In the genomic region with DNA sequence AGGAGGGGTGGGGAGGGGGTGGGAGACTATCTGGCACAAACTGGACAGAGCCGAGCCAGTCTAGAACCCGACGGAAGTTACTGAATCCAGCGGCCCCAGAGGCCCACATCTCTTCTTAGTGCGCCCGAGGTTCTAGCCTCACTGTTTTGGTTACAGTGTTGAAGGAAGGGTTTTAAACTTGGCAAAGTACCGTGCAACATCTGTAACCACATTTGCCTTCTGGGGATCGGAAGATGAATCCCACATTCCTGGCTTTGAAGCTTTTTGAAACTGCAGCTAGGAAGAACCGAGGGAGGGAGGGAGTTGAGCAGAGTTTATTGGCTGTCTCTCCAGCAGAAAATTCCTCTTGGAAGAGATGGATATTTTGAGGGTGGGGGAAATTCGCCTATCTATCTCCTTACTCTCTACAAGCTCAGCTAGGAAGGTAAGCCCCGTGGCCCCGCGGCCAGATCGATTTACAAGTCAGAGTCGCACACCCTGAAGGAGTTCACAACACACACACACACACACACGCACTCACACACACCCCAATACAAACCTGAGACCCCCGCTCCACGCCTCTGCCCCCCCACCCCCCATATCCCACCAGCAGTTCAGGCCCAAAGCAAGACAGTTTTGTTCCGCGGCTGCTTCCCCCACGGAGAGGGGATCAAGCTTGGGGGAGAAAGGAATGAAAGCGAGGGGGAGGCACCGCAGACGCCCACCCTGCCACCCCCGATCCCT, we compare ENCODE assay signal across 8 cellular contexts.
DNase-seq lines count a peak whose midpoint lies in the region; ATAC-seq and TF ChIP-seq lines count a peak whose summit lies in the region.

No MANE protein-coding gene starts in this region.

- peak overlapping the region; percentile 97 for H3K4me2 ChIP-seq in Loucy (ENCODE audit: low read depth, low read length, poor library complexity, severe bottlenecking)

- no peaks in the 10 kb centered on the region for H4K20me1 ChIP-seq in Loucy (ENCODE audit: insufficient read depth, low read length, poor library complexity, severe bottlenecking)

- peak overlapping the region; percentile 68 for H3K9ac ChIP-seq in Loucy (ENCODE audit: low read depth, low read length, poor library complexity, severe bottlenecking)

- H3F3A ChIP-seq in Loucy (ENCODE audit: low read depth) = no peaks in the 10 kb centered on the region

- H3K9me3 Mint-ChIP-seq in nephron = no peaks in the 10 kb centered on the region

- H3K9me2 ChIP-seq in Loucy (replicated peaks; ENCODE audit: low read depth, low read length) = no peaks in the 10 kb centered on the region

- peaks cover 36% of the 10 kb centered on the region for H3K4me1 ChIP-seq in Loucy (ENCODE audit: insufficient read depth, low read length, poor library complexity, severe bottlenecking)

- peak; percentile 58 for DNase-seq in DMS79 treated with DMSO at 0.1 percent for 48 hours (lab: John Stamatoyannopoulos, UW)
- DNase-seq in activated T-cell treated with anti-CD3 and anti-CD28 coated beads, Interleukin-2, amount 50 U/mL, for 48 hours = peak; percentile 38 to 43
- peak; percentile 82 for DNase-seq in fibroblast of pulmonary artery (ENCODE audit: low read depth)
- DNase-seq in GDM1 (lab: John Stamatoyannopoulos, UW) = no peak

- TF ChIP-seq CTCF in Loucy (conservative IDR thresholded peaks at IDR 0.05; ENCODE audit: low read length) = no peak
- no peak for TF ChIP-seq CTCF in fibroblast of pulmonary artery (IDR thresholded peaks at IDR 0.05; ENCODE audit: low read length, missing control alignments)
- TF ChIP-seq CTCF in nephron (IDR thresholded peaks at IDR 0.05; ENCODE audit: unreplicated experiment in 3 of 3) = no peak

- no peaks in the 10 kb centered on the region for H3K27me3 ChIP-seq in Loucy (ENCODE audit: insufficient read depth, low read length, poor library complexity, severe bottlenecking)

- H3K4me3 Mint-ChIP-seq in nephron = peak overlapping the region; percentile 98 to 100 (median 100)

- H3K9me3 ChIP-seq in Loucy (ENCODE audit: insufficient read depth, low read depth, low read length) = no peaks in the 10 kb centered on the region

- H3K36me3 Mint-ChIP-seq in nephron (ENCODE audit: low read depth) = no peaks in the 10 kb centered on the region

- ATAC-seq in HG02763 (IDR thresholded peaks at IDR 0.05; ENCODE audit: unreplicated experiment) = no peak
- ATAC-seq in HG03280 (IDR thresholded peaks at IDR 0.05; ENCODE audit: unreplicated experiment) = no peak

- peaks cover 41% of the 10 kb centered on the region for H3K4me1 Mint-ChIP-seq in nephron

- no peaks in the 10 kb centered on the region for H3K36me3 ChIP-seq in Loucy (ENCODE audit: insufficient read depth, low read length)

- no peaks in the 10 kb centered on the region; the same call in 1 of the 2 replicates for H3K79me2 ChIP-seq in Loucy (ENCODE audit: insufficient read depth, low read length)

- H3K4me3 ChIP-seq in Loucy (ENCODE audit: low read length, poor library complexity, severe bottlenecking) = peak overlapping the region; percentile 78
- H3K4me3 ChIP-seq in fibroblast of pulmonary artery (replicated peaks; ENCODE audit: low read depth, low read length) = peak overlapping the region; percentile 72

- peak overlapping the region; percentile 80 for H2AFZ ChIP-seq in Loucy (ENCODE audit: low read length)

- no peaks in the 10 kb centered on the region for H3K27me3 Mint-ChIP-seq in nephron (ENCODE audit: low read depth)

- peak overlapping the region; percentile 99 to 100 (median 100) for H3K27ac Mint-ChIP-seq in nephron
